Comparison of ENCODE assay signal across 1 cellular context in genomic region chr1:229844675-229845074, GRCh38.
TF ChIP-seq lines count a peak whose summit lies in the region.

No MANE protein-coding gene starts in this region.

TF ChIP-seq in A549, 52 proteins besides CTCF, POLR2A, EP300 and RAD21 (continued from another document):
- TF ChIP-seq, protein P1, sequence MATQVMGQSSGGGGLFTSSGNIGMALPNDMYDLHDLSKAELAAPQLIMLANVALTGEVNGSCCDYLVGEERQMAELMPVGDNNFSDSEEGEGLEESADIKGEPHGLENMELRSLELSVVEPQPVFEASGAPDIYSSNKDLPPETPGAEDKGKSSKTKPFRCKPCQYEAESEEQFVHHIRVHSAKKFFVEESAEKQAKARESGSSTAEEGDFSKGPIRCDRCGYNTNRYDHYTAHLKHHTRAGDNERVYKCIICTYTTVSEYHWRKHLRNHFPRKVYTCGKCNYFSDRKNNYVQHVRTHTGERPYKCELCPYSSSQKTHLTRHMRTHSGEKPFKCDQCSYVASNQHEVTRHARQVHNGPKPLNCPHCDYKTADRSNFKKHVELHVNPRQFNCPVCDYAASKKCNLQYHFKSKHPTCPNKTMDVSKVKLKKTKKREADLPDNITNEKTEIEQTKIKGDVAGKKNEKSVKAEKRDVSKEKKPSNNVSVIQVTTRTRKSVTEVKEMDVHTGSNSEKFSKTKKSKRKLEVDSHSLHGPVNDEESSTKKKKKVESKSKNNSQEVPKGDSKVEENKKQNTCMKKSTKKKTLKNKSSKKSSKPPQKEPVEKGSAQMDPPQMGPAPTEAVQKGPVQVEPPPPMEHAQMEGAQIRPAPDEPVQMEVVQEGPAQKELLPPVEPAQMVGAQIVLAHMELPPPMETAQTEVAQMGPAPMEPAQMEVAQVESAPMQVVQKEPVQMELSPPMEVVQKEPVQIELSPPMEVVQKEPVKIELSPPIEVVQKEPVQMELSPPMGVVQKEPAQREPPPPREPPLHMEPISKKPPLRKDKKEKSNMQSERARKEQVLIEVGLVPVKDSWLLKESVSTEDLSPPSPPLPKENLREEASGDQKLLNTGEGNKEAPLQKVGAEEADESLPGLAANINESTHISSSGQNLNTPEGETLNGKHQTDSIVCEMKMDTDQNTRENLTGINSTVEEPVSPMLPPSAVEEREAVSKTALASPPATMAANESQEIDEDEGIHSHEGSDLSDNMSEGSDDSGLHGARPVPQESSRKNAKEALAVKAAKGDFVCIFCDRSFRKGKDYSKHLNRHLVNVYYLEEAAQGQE (IDR thresholded peaks at IDR 0.05), result no peak
